In the genomic region with DNA sequence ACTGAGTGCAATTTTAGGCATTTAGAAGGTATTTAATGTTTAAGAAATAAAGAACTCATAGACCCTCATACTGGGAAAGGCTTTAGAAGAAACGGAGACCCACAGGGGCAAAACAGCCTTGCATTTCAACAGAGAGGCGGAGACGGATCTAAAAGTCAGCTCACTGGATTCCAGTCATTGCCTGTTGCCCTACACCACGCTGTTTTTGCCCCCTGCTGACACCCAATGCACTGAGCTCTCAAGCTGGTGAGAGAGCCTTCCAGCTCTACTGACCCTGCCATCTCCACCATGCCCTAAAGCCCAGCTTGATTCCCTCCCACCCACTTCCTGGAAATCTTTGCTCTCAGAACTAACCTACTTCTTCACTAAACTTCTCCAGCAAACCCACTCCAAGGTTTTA, we compare ENCODE assay signal across 19 cellular contexts. TPM values are rescaled to one million over a fixed set of nuclear protein-coding genes. Genes with fewer than 3 reads are reported as not detected.
A peak's percentile ranks its signal among the peaks of the same experiment; 100 is the strongest.
DNase-seq lines count a peak whose midpoint lies in the region; ATAC-seq and TF ChIP-seq lines count a peak whose summit lies in the region.
"Had no signal": no experiment of that assay in that cellular context is flagged by ENCODE, and none has a peak within 500 bp of the region (broad histone marks: within the 10 kb centered on the region; RNA-seq: fewer than 3 reads in every experiment).

No MANE protein-coding gene starts in this region.

- no peak for TF ChIP-seq CTCF in GM13977 (IDR thresholded peaks at IDR 0.05; ENCODE audit: extremely low read depth, insufficient read depth, missing control alignments)

- ATAC-seq in T-helper 17 cell (no peak), HG03025 (IDR thresholded peaks at IDR 0.05; ENCODE audit: low FRiP score, unreplicated experiment) (no peak)

- H3K9me3 ChIP-seq in T-helper 17 cell (ENCODE audit: control insufficient read depth, low read length, poor library complexity, severe bottlenecking): no peaks in the 10 kb centered on the region
- H3K9me3 ChIP-seq: adrenal gland, right atrium auricular region had no signal

- peak; percentile 20 for DNase-seq in ELF-1 (ENCODE audit: low read depth, low spot score)
- DNase-seq in T-helper 17 cell: no peak
- peak; percentile 7 for DNase-seq in iPS DF 4.7 (ENCODE audit: extremely low read depth, low spot score)
- no peak for DNase-seq in GM13977 (ENCODE audit: low spot score)
- DNase-seq in hypothalamus (lab: John Stamatoyannopoulos, UW): no peak
- DNase-seq in NCI-H1436 (lab: John Stamatoyannopoulos, UW): no peak
- DNase-seq: activated CD4-positive, alpha-beta T cell treated with anti-CD3 and anti-CD28 coated beads, Interleukin-2, amount 50 U/mL, for 48 hours; adrenal gland; glutamatergic neuron; HCEC 1CT; stimulated activated CD4-positive, alpha-beta T cell treated with anti-CD3 and anti-CD28 coated beads, Interleukin-4, amount 100 ng/mL, for 1 hour; stimulated activated naive B cell treated with anti-CD40 and anti-IgM and Interleukin-4, amounts not matched to agents 10 μg/mL and 1 μg/mL and 100 μg/mL, for 72 hours had no signal

- no peaks in the 10 kb centered on the region for H3K27me3 Mint-ChIP-seq in T-helper 17 cell
- H3K27me3 Mint-ChIP-seq: stimulated activated naive B cell treated with anti-CD40 and anti-IgM and Interleukin-4, amounts not matched to agents 10 μg/mL and 1 μg/mL and 100 μg/mL, for 72 hours had no signal

- no peaks in the 10 kb centered on the region for H3K36me3 ChIP-seq in ACC112 (ENCODE audit: insufficient read depth, low read length)
- H3K36me3 ChIP-seq: adrenal gland, right atrium auricular region had no signal

- peak overlapping the region; percentile 94 for H3K27ac Mint-ChIP-seq in T-helper 17 cell

- in situ Hi-C loops in GM13977 (cut with MboI; ENCODE audit: low pct_unique_long_range_greater_than_20kb, low sequenced_read_pairs, unreplicated experiment): no loop called here

- no peak overlapping the region for H3K4me3 ChIP-seq in ACC112 (ENCODE audit: low read depth, low read length)
- H3K4me3 ChIP-seq: adrenal gland, SK-N-MC had no signal

- peak overlapping the region; percentile 32 for H2AFZ ChIP-seq in ACC112 (ENCODE audit: low read length, unreplicated experiment)

- H3K36me3 Mint-ChIP-seq in T-helper 17 cell (ENCODE audit: low read depth): no peaks in the 10 kb centered on the region
- H3K36me3 Mint-ChIP-seq: stimulated activated naive B cell treated with anti-CD40 and anti-IgM and Interleukin-4, amounts not matched to agents 10 μg/mL and 1 μg/mL and 100 μg/mL, for 72 hours had no signal

- peak overlapping the region; percentile 86 for H3K4me3 Mint-ChIP-seq in T-helper 17 cell

- no peaks in the 10 kb centered on the region for H3K79me2 ChIP-seq in ACC112 (ENCODE audit: control insufficient read depth, insufficient read depth, low read length, unreplicated experiment)

- H3K27me3 ChIP-seq in ACC112 (ENCODE audit: insufficient read depth, low read length): no peaks in the 10 kb centered on the region
- H3K27me3 ChIP-seq: adrenal gland, right atrium auricular region had no signal

- no peak overlapping the region for H3K27ac ChIP-seq in ACC112 (ENCODE audit: low read depth, low read length)
- H3K27ac ChIP-seq: SK-N-MC had no signal

- H3K4me1 ChIP-seq in ACC112 (ENCODE audit: control insufficient read depth, insufficient read depth, low read length, unreplicated experiment): peaks cover 10% of the 10 kb centered on the region

- peaks cover 40% of the 10 kb centered on the region for H3K4me1 Mint-ChIP-seq in T-helper 17 cell

RNA-seq across cellular contexts. Expression of a gene that starts 7.2 kb away (rescaled TPM):
- 100 to 1,000 TPM; 286 to 288 TPM for total RNA-seq in T-helper 17 cell
- total RNA-seq: epithelial cell of proximal tubule, M059J had no signal

RNA-seq across cellular contexts. Expression of a gene that starts 35.7 kb away (rescaled TPM):
- under 1 TPM; 0.42 to 0.50 TPM for total RNA-seq in T-helper 17 cell

RNA-seq across cellular contexts. Expression of a gene that starts 44.0 kb away (rescaled TPM):
- 1 to 10 TPM; 1.2 to 4.0 TPM for total RNA-seq in T-helper 17 cell
- total RNA-seq: G401 had no signal

RNA-seq across cellular contexts. Expression of a gene that starts 57.3 kb away (rescaled TPM):
- total RNA-seq in T-helper 17 cell: 1 to 10 TPM in 1 of 2 donors, under 1 TPM in 1; 0.20 to 1.1 TPM
- total RNA-seq: G401 had no signal

Comparison
In these comparisons a context has a peak if more than half of its experiments do, and no peak if none do; other contexts are left out.
1. DNase-seq: peak in ELF-1 (single experiment) and iPS DF 4.7 (single experiment); none in T-helper 17 cell (0 of 3), GM13977 (single experiment), hypothalamus (0 of 51) and NCI-H1436 (single experiment).